Comparison of ENCODE assay signal across 14 cellular contexts in genomic region chr1:11501491-11501897, GRCh38. TPM values are rescaled to one million over a fixed set of nuclear protein-coding genes. Genes with fewer than 3 reads are reported as not detected.
DNase-seq lines count a peak whose midpoint lies in the region; ATAC-seq and TF ChIP-seq lines count a peak whose summit lies in the region.
"Had no signal": no experiment of that assay in that cellular context is flagged by ENCODE, and none has a peak within 500 bp of the region (broad histone marks: within the 10 kb centered on the region; RNA-seq: fewer than 3 reads in every experiment).

No MANE protein-coding gene starts in this region.

- H3K27me3 ChIP-seq in upper lobe of right lung, result peaks cover 32% of the 10 kb centered on the region
- H3K27me3 ChIP-seq: vagina had no signal

- no peak overlapping the region for H3K4me3 ChIP-seq in upper lobe of right lung
- H3K4me3 ChIP-seq: vagina had no signal

- H3K27me3 Mint-ChIP-seq in activated naive CD8-positive, alpha-beta T cell treated with anti-CD3 and anti-CD28 coated beads, Interleukin-2, amount 50 U/mL, for 24 hours, result peaks cover 20% of the 10 kb centered on the region

- H3K4me3 Mint-ChIP-seq in activated naive CD8-positive, alpha-beta T cell treated with anti-CD3 and anti-CD28 coated beads, Interleukin-2, amount 50 U/mL, for 24 hours, result no peak overlapping the region

- H3K27ac ChIP-seq in upper lobe of right lung, result no peak overlapping the region
- H3K27ac ChIP-seq: vagina had no signal

- H3K36me3 Mint-ChIP-seq in activated naive CD8-positive, alpha-beta T cell treated with anti-CD3 and anti-CD28 coated beads, Interleukin-2, amount 50 U/mL, for 24 hours (ENCODE audit: low read depth), result peaks cover 15% of the 10 kb centered on the region

- H3K4me1 Mint-ChIP-seq in activated naive CD8-positive, alpha-beta T cell treated with anti-CD3 and anti-CD28 coated beads, Interleukin-2, amount 50 U/mL, for 24 hours, result no peaks in the 10 kb centered on the region

- peak; percentile 33 for ATAC-seq in activated naive CD8-positive, alpha-beta T cell treated with anti-CD3 and anti-CD28 coated beads, Interleukin-2, amount 50 U/mL, for 24 hours
- ATAC-seq in left lobe of liver (peak; percentile 30), upper lobe of right lung (peak; percentile 28), GM19397 (IDR thresholded peaks at IDR 0.05; ENCODE audit: unreplicated experiment) (no peak)

- peaks cover 17% of the 10 kb centered on the region for H3K9me3 ChIP-seq in upper lobe of right lung
- H3K9me3 ChIP-seq: vagina had no signal

- no peak for TF ChIP-seq CTCF in upper lobe of right lung (IDR thresholded peaks at IDR 0.05)

- peak; percentile 27 for DNase-seq in stimulated activated CD4-positive, alpha-beta T cell treated with anti-CD3 and anti-CD28 coated beads, Interleukin-15, amount 100 ng/mL, for 24 hours
- no peak for DNase-seq in stimulated activated CD4-positive, alpha-beta T cell treated with anti-CD3 and anti-CD28 coated beads, Interleukin-12 subunit alpha, Interleukin-12 subunit beta, amount 100 ng/mL, for 4 hours
- DNase-seq in activated naive CD8-positive, alpha-beta T cell treated with anti-CD3 and anti-CD28 coated beads, Interleukin-2, amount 50 U/mL, for 24 hours, result no peak
- DNase-seq in left lobe of liver (ENCODE audit: low spot score), result no peak
- peak; percentile 55 for DNase-seq in upper lobe of right lung
- DNase-seq in SW 1271 (lab: John Stamatoyannopoulos, UW), result no peak
- DNase-seq in NCI-H2081 treated with DMSO at 0.1 percent for 48 hours (lab: John Stamatoyannopoulos, UW), result no peak
- DNase-seq: activated gamma-delta T cell, DMS53, mammary epithelial cell, NCI-H2107 had no signal

- no peaks in the 10 kb centered on the region for H3K4me1 ChIP-seq in upper lobe of right lung
- H3K4me1 ChIP-seq: vagina had no signal

- H3K27ac Mint-ChIP-seq in activated naive CD8-positive, alpha-beta T cell treated with anti-CD3 and anti-CD28 coated beads, Interleukin-2, amount 50 U/mL, for 24 hours, result no peak overlapping the region

- peaks cover 38% of the 10 kb centered on the region for H3K9me3 Mint-ChIP-seq in activated naive CD8-positive, alpha-beta T cell treated with anti-CD3 and anti-CD28 coated beads, Interleukin-2, amount 50 U/mL, for 24 hours

- intact Hi-C loops in upper lobe of right lung (cut with DNase I), result no loop called here

- no peaks in the 10 kb centered on the region for H3K36me3 ChIP-seq in upper lobe of right lung
- H3K36me3 ChIP-seq: vagina had no signal

RNA-seq across cellular contexts. Expression of gene DISP3, which starts 22.5 kb away (rescaled TPM):
- total RNA-seq in left lobe of liver (not detected), upper lobe of right lung (not detected)
- total RNA-seq: LHCN-M2, vagina had no signal

Comparison
In these comparisons a context has a peak if more than half of its experiments do, and no peak if none do; other contexts are left out.
1. DNase-seq: peak in stimulated activated CD4-positive, alpha-beta T cell treated with anti-CD3 and anti-CD28 coated beads, Interleukin-15, amount 100 ng/mL, for 24 hours (single experiment) and upper lobe of right lung (single experiment); none in stimulated activated CD4-positive, alpha-beta T cell treated with anti-CD3 and anti-CD28 coated beads, Interleukin-12 subunit alpha, Interleukin-12 subunit beta, amount 100 ng/mL, for 4 hours (single experiment), activated naive CD8-positive, alpha-beta T cell treated with anti-CD3 and anti-CD28 coated beads, Interleukin-2, amount 50 U/mL, for 24 hours (single experiment), left lobe of liver (single experiment), SW 1271 (0 of 2) and NCI-H2081 treated with DMSO at 0.1 percent for 48 hours (single experiment).